In genomic region chr20:41365785-41366545, GRCh38 we compare ENCODE assay signal across 10 cellular contexts. TPM values are rescaled to one million over a fixed set of nuclear protein-coding genes. Genes with fewer than 3 reads are reported as not detected.
A peak's percentile ranks its signal among the peaks of the same experiment; 100 is the strongest.
DNase-seq lines count a peak whose midpoint lies in the region; ATAC-seq and TF ChIP-seq lines count a peak whose summit lies in the region.
"Had no signal": no experiment of that assay in that cellular context is flagged by ENCODE, and none has a peak within 500 bp of the region (broad histone marks: within the 10 kb centered on the region; RNA-seq: fewer than 3 reads in every experiment).

No MANE protein-coding gene starts in this region.

- no peaks in the 10 kb centered on the region for H3K36me3 Mint-ChIP-seq in activated CD4-positive, alpha-beta T cell treated with anti-CD3 and anti-CD28 coated beads, Interleukin-2, amount 10 ng/mL, durations not matched to agents 24 days and 14 days (ENCODE audit: low read depth)
- H3K36me3 Mint-ChIP-seq: T-cell had no signal

- no peak for TF ChIP-seq EP300 in tibial nerve (IDR thresholded peaks at IDR 0.05)

- peaks cover 33% of the 10 kb centered on the region for H3K27me3 Mint-ChIP-seq in activated CD4-positive, alpha-beta T cell treated with anti-CD3 and anti-CD28 coated beads, Interleukin-2, amount 10 ng/mL, durations not matched to agents 24 days and 14 days

- no peaks in the 10 kb centered on the region for H3K36me3 ChIP-seq in mesodermal cell (ENCODE audit: control insufficient read depth, insufficient read depth, low read length)
- H3K36me3 ChIP-seq in tibial nerve = peaks cover 0 to 10% (median 0%) of the 10 kb centered on the region in 3 donors

- DNase-seq in activated CD4-positive, alpha-beta T cell treated with anti-CD3 and anti-CD28 coated beads, Interleukin-2, amount 10 ng/mL, durations not matched to agents 24 days and 14 days = no peak
- no peak for DNase-seq in activated CD4-positive, alpha-beta T cell treated with anti-CD3 and anti-CD28 coated beads, Interleukin-2, amount 50 U/mL, for 4 hours
- peak; percentile 43 for DNase-seq in astrocyte of the hippocampus (ENCODE audit: low read depth, low spot score)
- DNase-seq in tibial nerve (ENCODE audit: low spot score in 2 of 2) = no peak
- DNase-seq: left colon, T-cell had no signal

- H3K4me3 ChIP-seq in mesodermal cell (ENCODE audit: extremely low read depth, insufficient read depth, low read length, poor library complexity, severe bottlenecking) (peak overlapping the region; percentile 26), tibial nerve (peak overlapping the region; percentile 12 to 55 (median 32))

- no peak for ATAC-seq in GM19351 (IDR thresholded peaks at IDR 0.05; ENCODE audit: unreplicated experiment)
- no peak for ATAC-seq in HG03135 (IDR thresholded peaks at IDR 0.05; ENCODE audit: unreplicated experiment)
- no peak for ATAC-seq in GM21360 (IDR thresholded peaks at IDR 0.05; ENCODE audit: unreplicated experiment)
- ATAC-seq: left colon had no signal

- 13 to 15% methylated on average over 31 to 54 of the region's 76 CpGs for WGBS in mesodermal cell (ENCODE audit: insufficient coverage in 2 of 2), 2 experiments
- WGBS in tibial nerve, 2 donors = 6 to 8% methylated on average over 32 to 38 of the region's 76 CpGs

- intact Hi-C loops in activated CD4-positive, alpha-beta T cell treated with anti-CD3 and anti-CD28 coated beads, Interleukin-2, amount 10 ng/mL, durations not matched to agents 24 days and 14 days (cut with micrococcal nuclease) = no loop called here

- H3K4me3 Mint-ChIP-seq in activated CD4-positive, alpha-beta T cell treated with anti-CD3 and anti-CD28 coated beads, Interleukin-2, amount 10 ng/mL, durations not matched to agents 24 days and 14 days = peak overlapping the region; percentile 7

- no peak for TF ChIP-seq CTCF in tibial nerve (IDR thresholded peaks at IDR 0.05)

- H3K27ac ChIP-seq in mesodermal cell (ENCODE audit: low read depth, low read length, severe bottlenecking) (no peak overlapping the region), tibial nerve (peak overlapping the region in 1 of 4 donors; percentile 8)

- no peak for TF ChIP-seq POLR2A in tibial nerve (IDR thresholded peaks at IDR 0.05)

- H3K27ac Mint-ChIP-seq in activated CD4-positive, alpha-beta T cell treated with anti-CD3 and anti-CD28 coated beads, Interleukin-2, amount 10 ng/mL, durations not matched to agents 24 days and 14 days = no peak overlapping the region

- no peaks in the 10 kb centered on the region for H3K4me1 Mint-ChIP-seq in activated CD4-positive, alpha-beta T cell treated with anti-CD3 and anti-CD28 coated beads, Interleukin-2, amount 10 ng/mL, durations not matched to agents 24 days and 14 days

- H3K4me1 ChIP-seq in mesodermal cell (ENCODE audit: control insufficient read depth, insufficient read depth, low read length, poor library complexity, severe bottlenecking) = no peaks in the 10 kb centered on the region
- H3K4me1 ChIP-seq in tibial nerve = peaks cover 0 to 16% (median 0%) of the 10 kb centered on the region in 4 donors

- H3K9me3 ChIP-seq in mesodermal cell (ENCODE audit: control insufficient read depth, low read length) (no peaks in the 10 kb centered on the region), tibial nerve (peaks cover 0 to 2% (median 0%) of the 10 kb centered on the region in 4 donors)

- peaks cover 0 to 32% of the 10 kb centered on the region in 2 donors for H3K27me3 ChIP-seq in tibial nerve

- no peaks in the 10 kb centered on the region for H3K9me3 Mint-ChIP-seq in activated CD4-positive, alpha-beta T cell treated with anti-CD3 and anti-CD28 coated beads, Interleukin-2, amount 10 ng/mL, durations not matched to agents 24 days and 14 days
- H3K9me3 Mint-ChIP-seq: T-cell had no signal

RNA-seq across cellular contexts. Expression of gene EMILIN3, which starts 0.7 kb away (rescaled TPM):
- total RNA-seq in activated CD4-positive, alpha-beta T cell treated with anti-CD3 and anti-CD28 coated beads, Interleukin-2, amount 10 ng/mL, durations not matched to agents 24 days and 14 days = 0.58 and 0.73 TPM in 2 replicates
- 1.8 TPM for polyA plus RNA-seq in mesodermal cell (2013, experiment 1 of 2)
- 1.5 TPM for polyA plus RNA-seq in mesodermal cell (2013, experiment 2 of 2)
- total RNA-seq in tibial nerve = 10 to 100 TPM in 3 of 4 donors, 1 to 10 TPM in 1; 1.8 to 84.6 (median 32.9) TPM
- total RNA-seq: T-cell had no signal

RNA-seq across cellular contexts. Expression of gene LPIN3, which starts 25.3 kb away (rescaled TPM):
- total RNA-seq in activated CD4-positive, alpha-beta T cell treated with anti-CD3 and anti-CD28 coated beads, Interleukin-2, amount 10 ng/mL, durations not matched to agents 24 days and 14 days = 1.2 and 1.6 TPM in 2 replicates
- 9.8 TPM for polyA plus RNA-seq in mesodermal cell (2013, experiment 1 of 2)
- polyA plus RNA-seq in mesodermal cell (2013, experiment 2 of 2) = 8.1 TPM
- total RNA-seq in tibial nerve = 10 to 100 TPM; 24.5 to 64.8 (median 36.5) TPM

RNA-seq across cellular contexts. Expression of gene ZHX3, which starts 48.4 kb away (rescaled TPM):
- total RNA-seq in activated CD4-positive, alpha-beta T cell treated with anti-CD3 and anti-CD28 coated beads, Interleukin-2, amount 10 ng/mL, durations not matched to agents 24 days and 14 days = 11.2 and 11.7 TPM in 2 replicates
- 20.4 TPM for polyA plus RNA-seq in mesodermal cell (2013, experiment 1 of 2)
- 9.1 TPM for polyA plus RNA-seq in mesodermal cell (2013, experiment 2 of 2)
- total RNA-seq in tibial nerve = 10 to 100 TPM; 47.1 to 58.6 (median 50.7) TPM
